In the genomic region with DNA sequence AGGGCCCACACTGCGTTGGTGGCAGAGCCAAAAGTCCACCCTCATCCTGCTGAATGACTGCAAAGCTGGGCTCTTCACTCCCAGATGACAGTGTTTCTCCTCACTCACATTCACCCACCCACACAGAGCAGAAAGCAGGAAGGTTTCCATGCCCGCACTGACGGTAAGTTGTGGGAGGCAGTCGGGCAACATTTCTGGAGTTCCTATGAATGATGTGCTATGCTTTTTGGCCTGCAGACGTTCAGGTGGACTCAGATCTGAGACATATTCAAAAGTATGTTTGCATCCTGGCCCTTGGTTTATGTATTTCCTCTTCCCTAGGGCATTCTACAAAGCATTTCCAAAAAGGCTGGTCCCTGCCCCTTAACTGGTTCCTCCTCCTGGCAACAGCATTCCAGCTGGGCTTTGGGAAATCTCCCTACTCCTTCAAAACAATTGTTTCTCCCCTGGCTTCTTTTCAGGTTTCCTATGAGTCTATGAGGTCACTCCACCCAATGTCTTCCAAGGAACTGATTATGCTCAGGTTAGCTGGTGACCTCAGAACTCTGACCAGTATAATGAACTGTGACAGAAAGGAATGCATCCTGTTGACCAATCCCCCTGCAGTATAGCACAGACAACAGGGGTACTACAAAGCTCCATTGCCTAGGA, we compare ENCODE assay signal across 10 cellular contexts. TPM values are rescaled to one million over a fixed set of nuclear protein-coding genes. Genes with fewer than 3 reads are reported as not detected.
DNase-seq lines count a peak whose midpoint lies in the region; ATAC-seq, FAIRE-seq and TF ChIP-seq lines count a peak whose summit lies in the region.
"Had no signal": no experiment of that assay in that cellular context is flagged by ENCODE, and none has a peak within 500 bp of the region (broad histone marks: within the 10 kb centered on the region; RNA-seq: fewer than 3 reads in every experiment).

No MANE protein-coding gene starts in this region.

- H2AFZ ChIP-seq in H1 (ENCODE audit: low read length): no peak overlapping the region

- H4K91ac ChIP-seq in H1 (replicated peaks; ENCODE audit: insufficient read length, low read length): no peak overlapping the region

- H3K27ac Mint-ChIP-seq in type B pancreatic cell: peak overlapping the region; percentile 86
- H3K27ac Mint-ChIP-seq: T-helper 1 cell treated with Interleukin-12 subunit alpha and Interleukin-12 subunit beta and Interleukin-4 antibody, amounts not matched to agents 30 μg/mL and 1 μg/mL, for 36 hours had no signal

- no peak for ATAC-seq in HG02852 (IDR thresholded peaks at IDR 0.05; ENCODE audit: unreplicated experiment)

- FAIRE-seq in H1 (lab: Jason Lieb, UNC) (no peak), GM12892 (lab: Jason Lieb, UNC) (no peak)

- POLR2A ChIA-PET in H1 (lab: Charles Lee; ENCODE audit: partially characterized antibody): interaction anchor here (0.8 to 1.3 kb wide), 2 partner anchors 36 to 74 kb away, joined by 3 to 4 read pairs; a partner anchor contains a TSS

- H3K27ac ChIP-seq in H1 (ENCODE audit: low read depth, low read length): no peak overlapping the region
- peak overlapping the region; percentile 36 for H3K27ac ChIP-seq in mesodermal cell (ENCODE audit: low read depth, low read length, severe bottlenecking)
- no peak overlapping the region for H3K27ac ChIP-seq in WERI-Rb-1

- DNase-seq in H1 (ENCODE audit: low read depth in 1 of 2, low spot score in 2 of 2): no peak
- DNase-seq in type B pancreatic cell (ENCODE audit: extremely low spot score, unreplicated experiment): no peak
- no peak for DNase-seq in WERI-Rb-1
- DNase-seq in GM12892 (ENCODE audit: insufficient read length): no peak
- DNase-seq: NCI-H2029 treated with DMSO at 0.1 percent for 48 hours; stimulated activated naive CD4-positive, alpha-beta T cell treated with Interleukin-2 at 50 U/mL for 16 hours had no signal

- H3K27me3 Mint-ChIP-seq in type B pancreatic cell: no peaks in the 10 kb centered on the region

- no peaks in the 10 kb centered on the region for H3K27me3 ChIP-seq in H1 (replicated peaks in 1 of 4; ENCODE audit: control insufficient read depth in 3 of 4, extremely low read depth in 1 of 4, insufficient read depth in 3 of 4, low read length in 3 of 4)
- no peaks in the 10 kb centered on the region for H3K27me3 ChIP-seq in WERI-Rb-1 (ENCODE audit: insufficient read depth, low read depth, severe bottlenecking)

- H4K8ac ChIP-seq in H1 (ENCODE audit: extremely low read depth, insufficient read depth, low read length): no peak overlapping the region

- H2BK12ac ChIP-seq in H1 (ENCODE audit: low read depth, low read length): no peak overlapping the region

- H3K56ac ChIP-seq in H1 (replicated peaks; ENCODE audit: insufficient read length, low read depth, low read length): no peak overlapping the region

- peaks cover 9% of the 10 kb centered on the region; the same call in 1 of the 2 replicates for H3K79me1 ChIP-seq in H1 (ENCODE audit: low read depth, low read length)

- no peak for TF ChIP-seq CTCF in H1 (IDR thresholded peaks at IDR 0.05; ENCODE audit: control extremely low read depth in 1 of 3, insufficient read depth in 1 of 3, low read depth in 1 of 3, low read length in 3 of 3)
- TF ChIP-seq CTCF in type B pancreatic cell (conservative IDR thresholded peaks at IDR 0.05): no peak
- no peak for TF ChIP-seq CTCF in WERI-Rb-1 (IDR thresholded peaks at IDR 0.05; ENCODE audit: low read depth, low read length)

- no peak overlapping the region; a peak in 1 of 4 replicates for H3K4me2 ChIP-seq in H1 (ENCODE audit: insufficient read depth in 1 of 2, low read depth in 2 of 2, low read length in 2 of 2)

- H3K4ac ChIP-seq in H1 (replicated peaks; ENCODE audit: insufficient read length, low read depth, low read length): no peak overlapping the region

- H3K18ac ChIP-seq in H1 (ENCODE audit: extremely low read depth, low read length): no peak overlapping the region; the same call in 1 of the 2 replicates

- H3K23ac ChIP-seq in H1 (ENCODE audit: insufficient read length): no peak overlapping the region

- H2BK5ac ChIP-seq in H1 (ENCODE audit: low read depth, low read length): no peak overlapping the region

- no peak for TF ChIP-seq POLR2A in H1 (IDR thresholded peaks at IDR 0.05; ENCODE audit: control extremely low read depth in 1 of 2, low read depth in 2 of 2, low read length in 2 of 2)
- TF ChIP-seq POLR2A in GM12892 (IDR thresholded peaks at IDR 0.05; ENCODE audit: low read depth, low read length): no peak

- H3K9me3 ChIP-seq in H1 (ENCODE audit: insufficient read depth in 2 of 2, low read depth in 1 of 2, low read length in 1 of 2) (no peaks in the 10 kb centered on the region), mesodermal cell (ENCODE audit: control insufficient read depth, low read length) (no peaks in the 10 kb centered on the region), WERI-Rb-1 (ENCODE audit: severe bottlenecking) (no peaks in the 10 kb centered on the region)

- WGBS in H1 (ENCODE audit: extremely low coverage in 1 of 2, insufficient coverage in 1 of 2, insufficient read length in 1 of 2, insufficient replicate concordance in 2 of 2, low coverage in 1 of 2, low lambda C conversion rate in 2 of 2, missing lambda C conversion rate in 1 of 2), 2 experiments: 92% methylated on average over 5 of the region's 5 CpGs; no CpG with 5 or more reads in 1 of the 2 experiments
- 92 to 100% methylated on average over 3 to 4 of the region's 5 CpGs for WGBS in mesodermal cell (ENCODE audit: insufficient coverage in 2 of 2), 2 experiments

- H3K4me3 ChIP-seq in H1 (ENCODE audit: extremely low read depth in 1 of 4, insufficient read depth in 2 of 4, low read depth in 3 of 4, low read length in 4 of 4) (no peak overlapping the region), mesodermal cell (ENCODE audit: extremely low read depth, insufficient read depth, low read length, poor library complexity, severe bottlenecking) (no peak overlapping the region), WERI-Rb-1 (ENCODE audit: low read depth, low read length) (no peak overlapping the region)

- no peak overlapping the region for H4K5ac ChIP-seq in H1 (ENCODE audit: insufficient read length, low read depth, low read length)

- TF ChIP-seq EP300 in Ishikawa (IDR thresholded peaks at IDR 0.05; ENCODE audit: borderline replicate concordance) (no peak), H1 (IDR thresholded peaks at IDR 0.05; ENCODE audit: borderline replicate concordance in 1 of 2, low read depth in 2 of 2, low read length in 2 of 2) (no peak)

- H2BK15ac ChIP-seq in H1 (ENCODE audit: low read length): no peak overlapping the region

- peaks cover 4 to 28% of the 10 kb centered on the region in 2 experiments for H4K20me1 ChIP-seq in H1 (replicated peaks in 1 of 2; ENCODE audit: control insufficient read depth in 1 of 2, insufficient read depth in 2 of 2, low read length in 2 of 2)

- CTCF ChIA-PET in H1 (lab: Charles Lee; ENCODE audit: partially characterized antibody): interaction anchor here (2.5 kb wide), 1 partner anchor 11 kb away, joined by 6 read pairs; no protein-coding TSS in a partner anchor

- no peaks in the 10 kb centered on the region for H3K9me3 Mint-ChIP-seq in type B pancreatic cell
- H3K9me3 Mint-ChIP-seq: T-helper 1 cell treated with Interleukin-12 subunit alpha and Interleukin-12 subunit beta and Interleukin-4 antibody, amounts not matched to agents 30 μg/mL and 1 μg/mL, for 36 hours had no signal

- H3K9ac ChIP-seq in H1 (replicated peaks in 1 of 4; ENCODE audit: extremely low read depth in 1 of 4, low read depth in 3 of 4, low read length in 3 of 4): no peak overlapping the region

- H3K4me3 Mint-ChIP-seq in type B pancreatic cell: peak overlapping the region; percentile 48
- H3K4me3 Mint-ChIP-seq: T-helper 1 cell treated with Interleukin-12 subunit alpha and Interleukin-12 subunit beta and Interleukin-4 antibody, amounts not matched to agents 30 μg/mL and 1 μg/mL, for 36 hours had no signal

- no peak overlapping the region for H3K14ac ChIP-seq in H1 (ENCODE audit: insufficient read length)

- H2BK20ac ChIP-seq in H1 (ENCODE audit: low read length): no peak overlapping the region

- H2AK5ac ChIP-seq in H1 (ENCODE audit: low read depth, low read length): no peak overlapping the region

- no peaks in the 10 kb centered on the region for H3K36me3 Mint-ChIP-seq in type B pancreatic cell

- H3K36me3 ChIP-seq in H1 (ENCODE audit: control insufficient read depth in 2 of 4, insufficient read depth in 4 of 4, low read length in 3 of 4) (no peaks in the 10 kb centered on the region), mesodermal cell (ENCODE audit: control insufficient read depth, insufficient read depth, low read length) (peaks cover 5% of the 10 kb centered on the region), WERI-Rb-1 (no peaks in the 10 kb centered on the region)

- H3K4me1 Mint-ChIP-seq in type B pancreatic cell (ENCODE audit: unreplicated experiment): peaks cover 33% of the 10 kb centered on the region

- H2BK120ac ChIP-seq in H1 (replicated peaks; ENCODE audit: low read depth, low read length): no peak overlapping the region

- TF ChIP-seq RAD21 in Ishikawa (IDR thresholded peaks at IDR 0.05; ENCODE audit: low read depth) (no peak), H1 (IDR thresholded peaks at IDR 0.05 in 1 of 2, conservative IDR thresholded peaks at IDR 0.05 in 1 of 2; ENCODE audit: low read depth in 2 of 2, low read length in 2 of 2) (no peak)

- H3K4me1 ChIP-seq in H1 (replicated peaks in 1 of 4; ENCODE audit: control insufficient read depth in 3 of 4, insufficient read depth in 4 of 4, low read length in 3 of 4) (peaks cover 5 to 18% (median 14%) of the 10 kb centered on the region in 4 experiments), mesodermal cell (ENCODE audit: control insufficient read depth, insufficient read depth, low read length, poor library complexity, severe bottlenecking) (peaks cover 12% of the 10 kb centered on the region)

- no peaks in the 10 kb centered on the region for H3K23me2 ChIP-seq in H1 (ENCODE audit: low read depth, low read length)

- H3K79me2 ChIP-seq in H1 (ENCODE audit: control insufficient read depth in 1 of 2, insufficient read depth in 2 of 2, low read length in 2 of 2): peaks cover 3 to 66% of the 10 kb centered on the region in 2 experiments; a peak in 3 of 4 replicates

TF ChIP-seq in H1, 55 proteins besides CTCF, POLR2A, EP300 and RAD21 (continues in another document):
- TF ChIP-seq KDM5A (IDR thresholded peaks at IDR 0.05; ENCODE audit: low read length) (no peak), POU5F1 (IDR thresholded peaks at IDR 0.05; ENCODE audit: low read depth, low read length) (no peak)

RNA-seq across cellular contexts. Expression of a gene that starts 36.4 kb away (rescaled TPM):
- total RNA-seq in H1 (2021; fragmentation: NEBNext Ultra II Directional; extraction: Animal tissue kit (Norgen Biotek cat#: 25700)): 62.6 and 64.2 TPM in 2 replicates
- polyA plus RNA-seq in H1 (2011; rRNA removed): 44.8 and 57.8 TPM in 2 replicates
- 73.7 TPM for polyA plus RNA-seq in H1 (2011; cell fraction: cytosol; rRNA removed)
- 60.0 TPM for polyA plus RNA-seq in H1 (2011; cell fraction: nucleus; rRNA removed)
- 48.4 to 49.4 TPM (median 48.9 TPM) in 4 replicates for polyA plus RNA-seq in H1 (2012, experiment 1 of 2)
- 18.3 TPM for polyA plus RNA-seq in H1 (2012, experiment 2 of 2)
- 32.1 TPM for polyA plus RNA-seq in H1 (2013, experiment 1 of 2)
- polyA plus RNA-seq in H1 (2013, experiment 2 of 2): 31.1 TPM
- 34.2 and 37.0 TPM in 2 replicates for polyA minus RNA-seq in H1 (2011; rRNA and poly(A)+ RNA removed)
- 19.7 TPM for polyA minus RNA-seq in H1 (2011; cell fraction: cytosol; rRNA and poly(A)+ RNA removed)
- polyA minus RNA-seq in H1 (2011; cell fraction: nucleus; rRNA and poly(A)+ RNA removed): 19.7 TPM
- polyA plus RNA-seq in mesodermal cell (2013, experiment 1 of 2): 63.4 TPM
- polyA plus RNA-seq in mesodermal cell (2013, experiment 2 of 2): 61.9 TPM
- 53.4 and 89.1 TPM in 2 replicates for total RNA-seq in type B pancreatic cell (ENCODE audit: low replicate concordance)
- polyA plus RNA-seq in GM12892 (2012; ENCODE audit: missing spikeins): 32.2 TPM
